ENCODE assay signal across 1 cellular context in genomic region chr3:33000698-33001385, GRCh38.
TF ChIP-seq lines count a peak whose summit lies in the region.

No MANE protein-coding gene starts in this region.

TF ChIP-seq in GM12878, 131 proteins besides CTCF, POLR2A, EP300 and RAD21:
- TF ChIP-seq ZBTB40 (IDR thresholded peaks at IDR 0.05; ENCODE audit: borderline replicate concordance) (no peak), ZNF622 (IDR thresholded peaks at IDR 0.05) (no peak), SMAD5 (IDR thresholded peaks at IDR 0.05; ENCODE audit: low read depth) (no peak), IKZF1 (conservative IDR thresholded peaks at IDR 0.05) (no peak), MYB (IDR thresholded peaks at IDR 0.05; ENCODE audit: borderline replicate concordance, low read depth, low read length) (no peak), EZH2 (IDR thresholded peaks at IDR 0.05; ENCODE audit: borderline replicate concordance, control insufficient read depth, low read depth, low read length) (no peak), PML (IDR thresholded peaks at IDR 0.05; ENCODE audit: low read length) (no peak), HDGF (IDR thresholded peaks at IDR 0.05) (peak; percentile 48; the same call in 1 of the 2 replicates)
- TF ChIP-seq, protein P1, sequence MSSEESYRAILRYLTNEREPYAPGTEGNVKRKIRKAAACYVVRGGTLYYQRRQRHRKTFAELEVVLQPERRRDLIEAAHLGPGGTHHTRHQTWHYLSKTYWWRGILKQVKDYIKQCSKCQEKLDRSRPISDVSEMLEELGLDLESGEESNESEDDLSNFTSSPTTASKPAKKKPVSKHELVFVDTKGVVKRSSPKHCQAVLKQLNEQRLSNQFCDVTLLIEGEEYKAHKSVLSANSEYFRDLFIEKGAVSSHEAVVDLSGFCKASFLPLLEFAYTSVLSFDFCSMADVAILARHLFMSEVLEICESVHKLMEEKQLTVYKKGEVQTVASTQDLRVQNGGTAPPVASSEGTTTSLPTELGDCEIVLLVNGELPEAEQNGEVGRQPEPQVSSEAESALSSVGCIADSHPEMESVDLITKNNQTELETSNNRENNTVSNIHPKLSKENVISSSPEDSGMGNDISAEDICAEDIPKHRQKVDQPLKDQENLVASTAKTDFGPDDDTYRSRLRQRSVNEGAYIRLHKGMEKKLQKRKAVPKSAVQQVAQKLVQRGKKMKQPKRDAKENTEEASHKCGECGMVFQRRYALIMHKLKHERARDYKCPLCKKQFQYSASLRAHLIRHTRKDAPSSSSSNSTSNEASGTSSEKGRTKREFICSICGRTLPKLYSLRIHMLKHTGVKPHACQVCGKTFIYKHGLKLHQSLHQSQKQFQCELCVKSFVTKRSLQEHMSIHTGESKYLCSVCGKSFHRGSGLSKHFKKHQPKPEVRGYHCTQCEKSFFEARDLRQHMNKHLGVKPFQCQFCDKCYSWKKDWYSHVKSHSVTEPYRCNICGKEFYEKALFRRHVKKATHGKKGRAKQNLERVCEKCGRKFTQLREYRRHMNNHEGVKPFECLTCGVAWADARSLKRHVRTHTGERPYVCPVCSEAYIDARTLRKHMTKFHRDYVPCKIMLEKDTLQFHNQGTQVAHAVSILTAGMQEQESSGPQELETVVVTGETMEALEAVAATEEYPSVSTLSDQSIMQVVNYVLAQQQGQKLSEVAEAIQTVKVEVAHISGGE (CRISPR knock-in tag; IDR thresholded peaks at IDR 0.05), result no peak
